8 cellular contexts compared by ENCODE assay signal in genomic region chr11:118434123-118434552, GRCh38. TPM values are rescaled to one million over a fixed set of nuclear protein-coding genes. Genes with fewer than 3 reads are reported as not detected.
A peak's percentile ranks its signal among the peaks of the same experiment; 100 is the strongest.
DNase-seq lines count a peak whose midpoint lies in the region; ATAC-seq lines count a peak whose summit lies in the region.

No MANE protein-coding gene starts in this region.

- no peak for DNase-seq in activated CD8-positive, alpha-beta memory T cell treated with anti-CD3 and anti-CD28 coated beads, Interleukin-2, amount 10 ng/mL, durations not matched to agents 7 days and 5 days
- DNase-seq in activated CD8-positive, alpha-beta memory T cell treated with anti-CD3 and anti-CD28 coated beads for 24 hours: no peak
- DNase-seq in T-helper 17 cell (no peak), germinal center (ENCODE audit: low spot score) (peak; percentile 29), islet precursor cell (no peak)
- peak in 1 of 2 donors; percentile 52 for DNase-seq in stimulated activated effector memory CD8-positive, alpha-beta T cell treated with anti-CD3 and anti-CD28 coated beads, Interleukin-12 subunit alpha, Interleukin-12 subunit beta, amount 100 ng/mL, for 72 hours (ENCODE audit: low spot score in 2 of 2)

- CTCF ChIA-PET in activated CD8-positive, alpha-beta memory T cell treated with anti-CD3 and anti-CD28 coated beads, Interleukin-2, amount 10 ng/mL, durations not matched to agents 7 days and 5 days (lab: Charles Lee): interaction anchor here (0.7 to 2.0 kb wide), 5 partner anchors 14 to 139 kb away, joined by 3 to 17 read pairs (median 6); no protein-coding TSS in a partner anchor

- H3K4me1 Mint-ChIP-seq in activated CD8-positive, alpha-beta memory T cell treated with anti-CD3 and anti-CD28 coated beads, Interleukin-2, amount 10 ng/mL, durations not matched to agents 7 days and 5 days: peaks cover 18% of the 10 kb centered on the region
- peaks cover 32% of the 10 kb centered on the region for H3K4me1 Mint-ChIP-seq in T-helper 17 cell
- H3K4me1 Mint-ChIP-seq in stimulated activated effector memory CD8-positive, alpha-beta T cell treated with anti-CD3 and anti-CD28 coated beads, Interleukin-12 subunit alpha, Interleukin-12 subunit beta, amount 100 ng/mL, for 72 hours: peaks cover 30% of the 10 kb centered on the region

- no peaks in the 10 kb centered on the region for H3K9me3 ChIP-seq in T-helper 17 cell (ENCODE audit: control insufficient read depth, low read length, poor library complexity, severe bottlenecking)

- H3K9me3 Mint-ChIP-seq in activated CD8-positive, alpha-beta memory T cell treated with anti-CD3 and anti-CD28 coated beads, Interleukin-2, amount 10 ng/mL, durations not matched to agents 7 days and 5 days (ENCODE audit: low read depth): no peaks in the 10 kb centered on the region
- no peaks in the 10 kb centered on the region for H3K9me3 Mint-ChIP-seq in stimulated activated effector memory CD8-positive, alpha-beta T cell treated with anti-CD3 and anti-CD28 coated beads, Interleukin-12 subunit alpha, Interleukin-12 subunit beta, amount 100 ng/mL, for 72 hours

- no peak for ATAC-seq in activated CD8-positive, alpha-beta memory T cell treated with anti-CD3 and anti-CD28 coated beads, Interleukin-2, amount 10 ng/mL, durations not matched to agents 7 days and 5 days
- ATAC-seq in T-helper 17 cell (no peak), HG03025 (IDR thresholded peaks at IDR 0.05; ENCODE audit: low FRiP score, unreplicated experiment) (no peak), HG03571 (IDR thresholded peaks at IDR 0.05; ENCODE audit: unreplicated experiment) (no peak)
- ATAC-seq in stimulated activated effector memory CD8-positive, alpha-beta T cell treated with anti-CD3 and anti-CD28 coated beads, Interleukin-12 subunit alpha, Interleukin-12 subunit beta, amount 100 ng/mL, for 72 hours: no peak

- peaks cover 3% of the 10 kb centered on the region for H3K36me3 Mint-ChIP-seq in activated CD8-positive, alpha-beta memory T cell treated with anti-CD3 and anti-CD28 coated beads, Interleukin-2, amount 10 ng/mL, durations not matched to agents 7 days and 5 days
- no peaks in the 10 kb centered on the region for H3K36me3 Mint-ChIP-seq in T-helper 17 cell (ENCODE audit: low read depth)
- H3K36me3 Mint-ChIP-seq in stimulated activated effector memory CD8-positive, alpha-beta T cell treated with anti-CD3 and anti-CD28 coated beads, Interleukin-12 subunit alpha, Interleukin-12 subunit beta, amount 100 ng/mL, for 72 hours: peaks cover 29% of the 10 kb centered on the region

- peak overlapping the region; percentile 88 for H3K4me3 Mint-ChIP-seq in activated CD8-positive, alpha-beta memory T cell treated with anti-CD3 and anti-CD28 coated beads, Interleukin-2, amount 10 ng/mL, durations not matched to agents 7 days and 5 days
- peak overlapping the region; percentile 98 for H3K4me3 Mint-ChIP-seq in T-helper 17 cell
- peak overlapping the region; percentile 99 for H3K4me3 Mint-ChIP-seq in stimulated activated effector memory CD8-positive, alpha-beta T cell treated with anti-CD3 and anti-CD28 coated beads, Interleukin-12 subunit alpha, Interleukin-12 subunit beta, amount 100 ng/mL, for 72 hours

- peaks cover 7% of the 10 kb centered on the region for H3K27me3 Mint-ChIP-seq in activated CD8-positive, alpha-beta memory T cell treated with anti-CD3 and anti-CD28 coated beads, Interleukin-2, amount 10 ng/mL, durations not matched to agents 7 days and 5 days
- H3K27me3 Mint-ChIP-seq in T-helper 17 cell: no peaks in the 10 kb centered on the region

- peak overlapping the region; percentile 92 for H3K27ac Mint-ChIP-seq in activated CD8-positive, alpha-beta memory T cell treated with anti-CD3 and anti-CD28 coated beads, Interleukin-2, amount 10 ng/mL, durations not matched to agents 7 days and 5 days
- H3K27ac Mint-ChIP-seq in T-helper 17 cell: peak overlapping the region; percentile 95
- peak overlapping the region; percentile 89 for H3K27ac Mint-ChIP-seq in stimulated activated effector memory CD8-positive, alpha-beta T cell treated with anti-CD3 and anti-CD28 coated beads, Interleukin-12 subunit alpha, Interleukin-12 subunit beta, amount 100 ng/mL, for 72 hours

RNA-seq across cellular contexts. Expression of gene KMT2A, which starts 2.2 kb away (rescaled TPM):
- total RNA-seq in activated CD8-positive, alpha-beta memory T cell treated with anti-CD3 and anti-CD28 coated beads, Interleukin-2, amount 10 ng/mL, durations not matched to agents 7 days and 5 days: 100 to 1,000 TPM; 116 to 125 TPM
- total RNA-seq in T-helper 17 cell: 100 to 1,000 TPM; 156 to 178 TPM

RNA-seq across cellular contexts. Expression of gene ATP5MG, which starts 32.7 kb away (rescaled TPM):
- total RNA-seq in activated CD8-positive, alpha-beta memory T cell treated with anti-CD3 and anti-CD28 coated beads, Interleukin-2, amount 10 ng/mL, durations not matched to agents 7 days and 5 days: 100 to 1,000 TPM; 278 to 295 TPM
- 100 to 1,000 TPM; 183 to 184 TPM for total RNA-seq in T-helper 17 cell
